Comparison of ENCODE assay signal across 18 cellular contexts in the genomic region with DNA sequence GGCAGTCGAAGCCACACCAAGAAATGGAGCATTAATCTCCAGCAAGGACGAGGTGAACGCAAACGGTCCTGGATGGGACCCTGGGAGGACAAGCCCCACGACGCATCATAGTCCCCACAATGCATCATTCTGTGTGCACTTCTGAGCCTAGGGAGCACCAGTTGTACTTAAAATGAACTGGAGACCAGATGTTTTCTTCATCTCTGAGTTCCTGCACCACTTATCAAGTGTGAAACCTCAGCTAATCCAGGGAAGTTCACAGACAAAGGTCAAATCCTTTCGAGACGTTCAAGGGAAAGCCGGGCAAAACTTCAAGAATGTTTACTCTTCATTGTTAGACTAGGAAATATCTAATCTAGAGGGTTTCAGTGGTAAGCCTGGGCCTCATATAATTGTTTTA. TPM values are rescaled to one million over a fixed set of nuclear protein-coding genes. Genes with fewer than 3 reads are reported as not detected.
DNase-seq lines count a peak whose midpoint lies in the region; ATAC-seq and TF ChIP-seq lines count a peak whose summit lies in the region.
"Had no signal": no experiment of that assay in that cellular context is flagged by ENCODE, and none has a peak within 500 bp of the region (broad histone marks: within the 10 kb centered on the region; RNA-seq: fewer than 3 reads in every experiment).

No MANE protein-coding gene starts in this region.

- no peak for TF ChIP-seq EP300 in transverse colon (IDR thresholded peaks at IDR 0.05; ENCODE audit: low read depth)

- no peak overlapping the region for H3K4me2 ChIP-seq in mesendoderm (ENCODE audit: low read length)

- H3K9me3 ChIP-seq in right atrium auricular region: no peaks in the 10 kb centered on the region
- H3K9me3 ChIP-seq in transverse colon: no peaks in the 10 kb centered on the region

- DNase-seq in Right ventricle myocardium inferior (ENCODE audit: missing footprints): no peak
- DNase-seq in right atrium auricular region (ENCODE audit: low spot score): no peak
- peak; percentile 78 for DNase-seq in fibroblast of villous mesenchyme (ENCODE audit: low read depth)
- peak; percentile 25 for DNase-seq in mesendoderm
- DNase-seq in transverse colon: no peak
- DNase-seq in cerebellum (ENCODE audit: low spot score): no peak
- DNase-seq in stimulated activated CD8-positive, alpha-beta memory T cell treated with anti-CD3 and anti-CD28 coated beads, Interleukin-4, amount 100 ng/mL, for 48 hours: no peak
- no peak for DNase-seq in activated CD8-positive, alpha-beta memory T cell treated with anti-CD3 and anti-CD28 coated beads, Interleukin-2, amount 50 U/mL, for 48 hours
- DNase-seq: AML-193, NCI-H1417, NCI-H187, NCI-H2107, NCI-H510A, NCI-H774, OCI-M1 had no signal

- no peak for TF ChIP-seq POLR2A in transverse colon (IDR thresholded peaks at IDR 0.05)

- H2BK5ac ChIP-seq in mesendoderm (ENCODE audit: low read length): no peak overlapping the region

- H3K79me2 ChIP-seq in mesendoderm (ENCODE audit: control insufficient read depth, insufficient read depth, low read length): no peaks in the 10 kb centered on the region

- H3K23ac ChIP-seq in mesendoderm (ENCODE audit: low read length): no peak overlapping the region

- peaks cover 0 to 31% of the 10 kb centered on the region in 2 donors for H3K4me1 ChIP-seq in right atrium auricular region
- no peaks in the 10 kb centered on the region for H3K4me1 ChIP-seq in mesendoderm (ENCODE audit: control insufficient read depth, low read depth, low read length)
- H3K4me1 ChIP-seq in transverse colon: peaks cover 9 to 13% (median 9%) of the 10 kb centered on the region in 4 donors

- H3K4me3 ChIP-seq in right atrium auricular region (no peak overlapping the region), fibroblast of villous mesenchyme (ENCODE audit: low read depth, low read length) (no peak overlapping the region), mesendoderm (ENCODE audit: low read length) (no peak overlapping the region), transverse colon (no peak overlapping the region)

- H3K79me1 ChIP-seq in mesendoderm (ENCODE audit: low read length): no peaks in the 10 kb centered on the region

- H3K36me3 ChIP-seq in right atrium auricular region (no peaks in the 10 kb centered on the region), mesendoderm (ENCODE audit: control insufficient read depth, insufficient read depth, low read length) (no peaks in the 10 kb centered on the region), transverse colon (no peaks in the 10 kb centered on the region)

- no peak overlapping the region for H2BK15ac ChIP-seq in mesendoderm (replicated peaks; ENCODE audit: low read depth)

- no peak overlapping the region for H4K5ac ChIP-seq in mesendoderm (ENCODE audit: low read length)

- H3K27me3 ChIP-seq in right atrium auricular region (no peaks in the 10 kb centered on the region), mesendoderm (ENCODE audit: insufficient read depth, low read length, poor library complexity) (no peaks in the 10 kb centered on the region), transverse colon (no peaks in the 10 kb centered on the region)

- no peak overlapping the region for H3K56ac ChIP-seq in mesendoderm (ENCODE audit: low read length)

- in situ Hi-C loops in transverse colon (cut with MboI; ENCODE audit: low pct_ligation_motif_present in 1 of 4, low pct_unique_long_range_greater_than_20kb in 1 of 4, low sequenced_read_pairs in 3 of 4): loop anchor here in 2 of 4 donors (10.0 to 25.0 kb wide), 3 partner anchors 85 to 235 kb away; no protein-coding TSS in a partner anchor

- ATAC-seq in Right ventricle myocardium inferior: peak; percentile 47

- no peak overlapping the region for H2AK5ac ChIP-seq in mesendoderm (ENCODE audit: low read length)

- H3K27ac ChIP-seq in right atrium auricular region: no peak overlapping the region
- no peak overlapping the region for H3K27ac ChIP-seq in mesendoderm (ENCODE audit: low read depth, low read length)
- H3K27ac ChIP-seq in transverse colon: peak overlapping the region in 3 of 4 donors; percentile 0 to 11 (median 5)
- H3K27ac ChIP-seq: 22Rv1, C4-2B had no signal

- H3K18ac ChIP-seq in mesendoderm (ENCODE audit: low read length): no peak overlapping the region

- no peak overlapping the region for H2BK120ac ChIP-seq in mesendoderm (ENCODE audit: low read depth, low read length)

- no peak overlapping the region for H3K9ac ChIP-seq in mesendoderm (ENCODE audit: low read length)

- TF ChIP-seq CTCF in right atrium auricular region (IDR thresholded peaks at IDR 0.05) (no peak), fibroblast of villous mesenchyme (IDR thresholded peaks at IDR 0.05; ENCODE audit: insufficient read depth, low read depth, low read length) (no peak), transverse colon (IDR thresholded peaks at IDR 0.05) (no peak)

- H3K4ac ChIP-seq in mesendoderm (ENCODE audit: low read depth, low read length): no peak overlapping the region

- no peak overlapping the region for H4K8ac ChIP-seq in mesendoderm (ENCODE audit: low read depth, low read length)

- no CpG with 5 or more reads among the region's 9 CpGs for WGBS in mesendoderm (ENCODE audit: extremely low coverage, insufficient coverage, low lambda C conversion rate)
- 69 to 70% methylated on average over 3 to 9 of the region's 9 CpGs for WGBS in transverse colon (ENCODE audit: low coverage in 1 of 2), 2 donors

- intact Hi-C loops in Right ventricle myocardium inferior (cut with DNase I) (no loop called here), transverse colon (cut with DNase I; ENCODE audit: low total_unique reads) (no loop called here)

RNA-seq across cellular contexts. Expression of a gene that starts 4.6 kb away (rescaled TPM):
- total RNA-seq in Right ventricle myocardium inferior: 198 TPM
- total RNA-seq in right atrium auricular region: 100 to 1,000 TPM; 160 to 164 TPM
- total RNA-seq in fibroblast of villous mesenchyme: 23.2 and 38.0 TPM in 2 replicates
- 3.7 TPM for polyA plus RNA-seq in mesendoderm (2013, experiment 1 of 2)
- 3.4 TPM for polyA plus RNA-seq in mesendoderm (2013, experiment 2 of 2)
- total RNA-seq in transverse colon: 10 to 100 TPM; 23.9 to 70.9 (median 49.1) TPM
- 20.4 TPM for total RNA-seq in cerebellum
- total RNA-seq: HT-29 had no signal

Comparison
In these comparisons a context has a peak if more than half of its experiments do, and no peak if none do; other contexts are left out.
1. DNase-seq: peak in fibroblast of villous mesenchyme (single experiment) and mesendoderm (single experiment); none in Right ventricle myocardium inferior (single experiment), right atrium auricular region (single experiment), transverse colon (single experiment), cerebellum (single experiment), stimulated activated CD8-positive, alpha-beta memory T cell treated with anti-CD3 and anti-CD28 coated beads, Interleukin-4, amount 100 ng/mL, for 48 hours (single experiment) and activated CD8-positive, alpha-beta memory T cell treated with anti-CD3 and anti-CD28 coated beads, Interleukin-2, amount 50 U/mL, for 48 hours (single experiment).
2. H3K27ac ChIP-seq: peak in transverse colon (3 of 4); none in right atrium auricular region (0 of 2) and mesendoderm (single experiment).